Comparison of ENCODE assay signal across 9 cellular contexts in genomic region chr6:44059359-44060342, GRCh38.
DNase-seq lines count a peak whose midpoint lies in the region; ATAC-seq and TF ChIP-seq lines count a peak whose summit lies in the region.
"Had no signal": no experiment of that assay in that cellular context is flagged by ENCODE, and none has a peak within 500 bp of the region (broad histone marks: within the 10 kb centered on the region; RNA-seq: fewer than 3 reads in every experiment).

No MANE protein-coding gene starts in this region.

- peaks cover 4% of the 10 kb centered on the region for H3K9me3 Mint-ChIP-seq in Calu3 (ENCODE audit: low read depth, unreplicated experiment)

- H3K27me3 Mint-ChIP-seq in Calu3 (ENCODE audit: unreplicated experiment), result no peaks in the 10 kb centered on the region

- CTCF ChIA-PET in Calu3 (lab: Charles Lee), result interaction anchor here (0.5 to 3.2 kb wide), 5 partner anchors 14 to 133 kb away, joined by 3 to 17 read pairs (median 8); no protein-coding TSS in a partner anchor

- H3K36me3 Mint-ChIP-seq in Calu3 (ENCODE audit: insufficient read depth, unreplicated experiment), result peaks cover 30% of the 10 kb centered on the region

- no peak for TF ChIP-seq POLR2A in gastrocnemius medialis (IDR thresholded peaks at IDR 0.05)

- no peaks in the 10 kb centered on the region for H3K27me3 ChIP-seq in ascending aorta
- H3K27me3 ChIP-seq in left ventricle myocardium inferior (ENCODE audit: low read depth), result no peaks in the 10 kb centered on the region
- H3K27me3 ChIP-seq in gastrocnemius medialis, result no peaks in the 10 kb centered on the region
- no peaks in the 10 kb centered on the region for H3K27me3 ChIP-seq in effector memory CD4-positive, alpha-beta T cell (replicated peaks; ENCODE audit: control insufficient read depth, insufficient read depth, low read length, poor library complexity, severe bottlenecking)

- H3K4me3 ChIP-seq in ascending aorta, result no peak overlapping the region
- H3K4me3 ChIP-seq in left ventricle myocardium inferior, result peak overlapping the region; percentile 34
- H3K4me3 ChIP-seq in gastrocnemius medialis, result no peak overlapping the region
- no peak overlapping the region for H3K4me3 ChIP-seq in effector memory CD4-positive, alpha-beta T cell (ENCODE audit: insufficient read depth, low read depth, low read length, poor library complexity, severe bottlenecking)

- H3K4me1 ChIP-seq in ascending aorta (peaks cover 30 to 42% of the 10 kb centered on the region in 2 donors), left ventricle myocardium inferior (peaks cover 81% of the 10 kb centered on the region), gastrocnemius medialis (peaks cover 31 to 44% of the 10 kb centered on the region in 2 donors)
- no peaks in the 10 kb centered on the region for H3K4me1 ChIP-seq in effector memory CD4-positive, alpha-beta T cell (ENCODE audit: control insufficient read depth, insufficient read depth, low read length, poor library complexity, severe bottlenecking)

- H3K27ac ChIP-seq in ascending aorta, result peak overlapping the region; percentile 86 to 91
- H3K27ac ChIP-seq in left ventricle myocardium inferior (replicated peaks), result peak overlapping the region; percentile 89
- peak overlapping the region; percentile 66 to 81 (median 78) for H3K27ac ChIP-seq in gastrocnemius medialis
- H3K27ac ChIP-seq in effector memory CD4-positive, alpha-beta T cell (ENCODE audit: insufficient read depth, low read length, poor library complexity, severe bottlenecking), result no peak overlapping the region

- no peak for ATAC-seq in gastrocnemius medialis

- H3K4me1 Mint-ChIP-seq in Calu3 (ENCODE audit: low read depth, unreplicated experiment), result peaks cover 59% of the 10 kb centered on the region

- in situ Hi-C loops in gastrocnemius medialis (cut with MboI; ENCODE audit: low sequenced_read_pairs in 4 of 4), result no loop called here

- TF ChIP-seq CTCF in Calu3 (IDR thresholded peaks at IDR 0.05; ENCODE audit: unreplicated experiment) (no peak), ascending aorta (IDR thresholded peaks at IDR 0.05) (no peak), left ventricle myocardium inferior (IDR thresholded peaks at IDR 0.05; ENCODE audit: borderline replicate concordance) (no peak), gastrocnemius medialis (IDR thresholded peaks at IDR 0.05 in 4 of 5, conservative IDR thresholded peaks at IDR 0.05 in 1 of 5) (no peak)

- peak overlapping the region; percentile 54 for H3K4me3 Mint-ChIP-seq in Calu3 (ENCODE audit: low read depth, unreplicated experiment)

- DNase-seq in Calu3 (no peak), ascending aorta (ENCODE audit: low spot score in 2 of 2) (no peak), left ventricle myocardium inferior (peak; percentile 66), gastrocnemius medialis (no peak), NCI-H146 (lab: John Stamatoyannopoulos, UW) (no peak), DMS79 (lab: John Stamatoyannopoulos, UW) (no peak)
- no peak for DNase-seq in activated effector memory CD4-positive, alpha-beta T cell treated with anti-CD3 and anti-CD28 coated beads, Interleukin-2, amount 50 U/mL, for 16 hours
- DNase-seq in effector memory CD4-positive, alpha-beta T cell, result no peak
- DNase-seq: anterior cingulate cortex had no signal

- H3K27ac Mint-ChIP-seq in Calu3 (ENCODE audit: unreplicated experiment), result peak overlapping the region; percentile 98

- BruUV-seq in Calu3 (replicated peaks; lab: Mats Ljungman, UMichigan), result no TSS peak

- intact Hi-C loops in Calu3 (cut with micrococcal nuclease; ENCODE audit: unreplicated experiment), result loop anchor here (5.0 kb wide), 1 partner anchor 57 kb away; no protein-coding TSS in a partner anchor
- intact Hi-C loops in ascending aorta (cut with DNase I), result loop anchor here (2.0 to 5.0 kb wide), 3 partner anchors 13 to 287 kb away; partner anchors contain the start of gene VEGFA
- intact Hi-C loops in left ventricle myocardium inferior (cut with micrococcal nuclease), result no loop called here
- intact Hi-C loops in gastrocnemius medialis (cut with DNase I; ENCODE audit: low total_unique reads), result no loop called here

- H3K36me3 ChIP-seq in ascending aorta (no peaks in the 10 kb centered on the region), left ventricle myocardium inferior (no peaks in the 10 kb centered on the region), gastrocnemius medialis (no peaks in the 10 kb centered on the region)
- H3K36me3 ChIP-seq in effector memory CD4-positive, alpha-beta T cell (ENCODE audit: control insufficient read depth, insufficient read depth, low read length), result no peaks in the 10 kb centered on the region

- no peaks in the 10 kb centered on the region for H3K9me3 ChIP-seq in ascending aorta
- H3K9me3 ChIP-seq in left ventricle myocardium inferior (replicated peaks), result no peaks in the 10 kb centered on the region
- no peaks in the 10 kb centered on the region for H3K9me3 ChIP-seq in gastrocnemius medialis
- H3K9me3 ChIP-seq in effector memory CD4-positive, alpha-beta T cell (ENCODE audit: control insufficient read depth, low read length), result no peaks in the 10 kb centered on the region

Comparison
In these comparisons a context has a peak if more than half of its experiments do, and no peak if none do; other contexts are left out.
1. intact Hi-C loops: an anchor here in Calu3 (5.0 kb wide) and ascending aorta (2.0 to 5.0 kb wide); none called in left ventricle myocardium inferior and gastrocnemius medialis.